In genomic region chr12:65823481-65824313, GRCh38 we compare ENCODE assay signal across 8 cellular contexts. TPM values are rescaled to one million over a fixed set of nuclear protein-coding genes. Genes with fewer than 3 reads are reported as not detected.
DNase-seq lines count a peak whose midpoint lies in the region; ATAC-seq and TF ChIP-seq lines count a peak whose summit lies in the region.

No MANE protein-coding gene starts in this region.

- H3K9me3 Mint-ChIP-seq in memory B cell = peaks cover 2% of the 10 kb centered on the region

- H3K36me3 Mint-ChIP-seq in memory B cell = no peaks in the 10 kb centered on the region

- H3K4me1 Mint-ChIP-seq in memory B cell = peaks cover 10% of the 10 kb centered on the region

- 0% methylated on average over 61 of the region's 61 CpGs for WGBS in ectodermal cell, 2 experiments

- H3K27me3 ChIP-seq in ectodermal cell (ENCODE audit: control insufficient read depth, insufficient read depth, low read length, poor library complexity, severe bottlenecking) (no peaks in the 10 kb centered on the region), upper lobe of right lung (peaks cover 75% of the 10 kb centered on the region)

- peak overlapping the region; percentile 28 for H3K4me3 Mint-ChIP-seq in memory B cell

- peak overlapping the region; percentile 79 for H3K4me3 ChIP-seq in ectodermal cell (ENCODE audit: insufficient read depth, low read depth, low read length)
- peak overlapping the region; percentile 48 for H3K4me3 ChIP-seq in upper lobe of right lung

- peaks cover 24% of the 10 kb centered on the region for H3K27me3 Mint-ChIP-seq in memory B cell

- no peak overlapping the region for H3K27ac Mint-ChIP-seq in memory B cell

- no peak for ATAC-seq in memory B cell (ENCODE audit: low read depth)
- peak; percentile 61 for ATAC-seq in upper lobe of right lung

- TF ChIP-seq CTCF in upper lobe of right lung (IDR thresholded peaks at IDR 0.05) = no peak

- peak; percentile 11 for DNase-seq in stimulated activated CD4-positive, alpha-beta T cell treated with anti-CD3 and anti-CD28 coated beads, Interleukin-4, amount 100 ng/mL, for 1 hour
- no peak for DNase-seq in stimulated activated CD4-positive, alpha-beta T cell treated with anti-CD3 and anti-CD28 coated beads, Interleukin-2, amount 100 ng/mL, for 48 hours
- peak; percentile 76 for DNase-seq in RPMI7951 (ENCODE audit: low read depth)
- DNase-seq in memory B cell (ENCODE audit: low spot score in 2 of 2) = peak in 1 of 2 donors; percentile 9
- DNase-seq in upper lobe of right lung = peak; percentile 69
- DNase-seq in NCI-H2107 treated with DMSO at 0.1 percent for 48 hours (lab: John Stamatoyannopoulos, UW; ENCODE audit: unreplicated experiment) = no peak
- DNase-seq in SHP77 treated with DMSO at 0.1 percent for 48 hours (lab: John Stamatoyannopoulos, UW) = no peak

- H3K27ac ChIP-seq in ectodermal cell (ENCODE audit: insufficient read depth, low read depth, low read length, poor library complexity, severe bottlenecking) (peak overlapping the region; percentile 89), upper lobe of right lung (no peak overlapping the region)

- intact Hi-C loops in upper lobe of right lung (cut with DNase I) = no loop called here

- H3K36me3 ChIP-seq in ectodermal cell (ENCODE audit: control insufficient read depth, insufficient read depth, low read length) (no peaks in the 10 kb centered on the region), upper lobe of right lung (no peaks in the 10 kb centered on the region)

- H3K4me1 ChIP-seq in ectodermal cell (ENCODE audit: control insufficient read depth, insufficient read depth, low read length) (peaks cover 16% of the 10 kb centered on the region), upper lobe of right lung (peaks cover 17% of the 10 kb centered on the region)

- H3K9me3 ChIP-seq in ectodermal cell (ENCODE audit: control insufficient read depth, low read length) (no peaks in the 10 kb centered on the region), upper lobe of right lung (no peaks in the 10 kb centered on the region)

RNA-seq across cellular contexts. Expression of gene HMGA2, which starts 0.6 kb away (rescaled TPM):
- 17.3 and 20.1 TPM in 2 replicates for total RNA-seq in RPMI7951 (2014; rRNA removed; shearing (Covaris generic))
- polyA plus RNA-seq in ectodermal cell (2013, experiment 1 of 4) = 263 TPM
- polyA plus RNA-seq in ectodermal cell (2013, experiment 2 of 4) = 224 TPM
- polyA plus RNA-seq in ectodermal cell (2013, experiment 3 of 4) = 252 TPM
- polyA plus RNA-seq in ectodermal cell (2013, experiment 4 of 4) = 239 TPM
- not detected for total RNA-seq in upper lobe of right lung

Comparison
In these comparisons a context has a peak if more than half of its experiments do, and no peak if none do; other contexts are left out.
1. DNase-seq: peak in stimulated activated CD4-positive, alpha-beta T cell treated with anti-CD3 and anti-CD28 coated beads, Interleukin-4, amount 100 ng/mL, for 1 hour (single experiment), RPMI7951 (single experiment) and upper lobe of right lung (single experiment); none in stimulated activated CD4-positive, alpha-beta T cell treated with anti-CD3 and anti-CD28 coated beads, Interleukin-2, amount 100 ng/mL, for 48 hours (0 of 2), NCI-H2107 treated with DMSO at 0.1 percent for 48 hours (single experiment) and SHP77 treated with DMSO at 0.1 percent for 48 hours (single experiment).
2. RNA of gene HMGA2, which starts 0.6 kb away (total RNA-seq): 17.3 to 20.1 TPM in RPMI7951; not detected in upper lobe of right lung (single experiment); every median in the first group is over 10 times any median in the second.